In genomic region chr3:4898454-4899313, GRCh38 we compare ENCODE assay signal across 8 cellular contexts.
DNase-seq lines count a peak whose midpoint lies in the region; ATAC-seq and TF ChIP-seq lines count a peak whose summit lies in the region.

No MANE protein-coding gene starts in this region.

- no peaks in the 10 kb centered on the region for H3K27me3 ChIP-seq in esophagus muscularis mucosa

- TF ChIP-seq POLR2A in esophagus muscularis mucosa (IDR thresholded peaks at IDR 0.05; ENCODE audit: low read depth): no peak

- 71% methylated on average over 6 of the region's 6 CpGs for WGBS in esophagus muscularis mucosa

- H3K9me3 ChIP-seq in esophagus muscularis mucosa: no peaks in the 10 kb centered on the region

- DNase-seq in LHCN-M2 (ENCODE audit: low read depth): peak; percentile 64
- DNase-seq in esophagus muscularis mucosa (ENCODE audit: extremely low spot score): no peak
- no peak for DNase-seq in G401 (ENCODE audit: low spot score)
- DNase-seq in ureter (ENCODE audit: low spot score): no peak
- DNase-seq in NCI-H187 (lab: John Stamatoyannopoulos, UW): no peak
- DNase-seq in activated CD4-positive, alpha-beta T cell treated with anti-CD3 and anti-CD28 coated beads for 48 hours: no peak

- in situ Hi-C loops in G401 (cut with HindIII; ENCODE audit: low sequenced_read_pairs): no loop called here

- TF ChIP-seq CTCF in esophagus muscularis mucosa (IDR thresholded peaks at IDR 0.05): no peak

- no peak for TF ChIP-seq EP300 in esophagus muscularis mucosa (IDR thresholded peaks at IDR 0.05)

- intact Hi-C loops in esophagus muscularis mucosa (cut with DNase I): no loop called here

- H3K36me3 ChIP-seq in esophagus muscularis mucosa: no peaks in the 10 kb centered on the region

- H3K4me3 ChIP-seq in esophagus muscularis mucosa: no peak overlapping the region

- ATAC-seq in GM18502 (IDR thresholded peaks at IDR 0.05; ENCODE audit: poor library complexity, unreplicated experiment): peak; percentile 99
- ATAC-seq in GM21723 (IDR thresholded peaks at IDR 0.05; ENCODE audit: unreplicated experiment): peak; percentile 99

- peaks cover 11 to 41% (median 35%) of the 10 kb centered on the region in 4 donors for H3K4me1 ChIP-seq in esophagus muscularis mucosa

- peak overlapping the region; percentile 58 to 79 (median 64) for H3K27ac ChIP-seq in esophagus muscularis mucosa (replicated peaks in 1 of 4)
